Comparison of ENCODE assay signal across 1 cellular context in the genomic region with DNA sequence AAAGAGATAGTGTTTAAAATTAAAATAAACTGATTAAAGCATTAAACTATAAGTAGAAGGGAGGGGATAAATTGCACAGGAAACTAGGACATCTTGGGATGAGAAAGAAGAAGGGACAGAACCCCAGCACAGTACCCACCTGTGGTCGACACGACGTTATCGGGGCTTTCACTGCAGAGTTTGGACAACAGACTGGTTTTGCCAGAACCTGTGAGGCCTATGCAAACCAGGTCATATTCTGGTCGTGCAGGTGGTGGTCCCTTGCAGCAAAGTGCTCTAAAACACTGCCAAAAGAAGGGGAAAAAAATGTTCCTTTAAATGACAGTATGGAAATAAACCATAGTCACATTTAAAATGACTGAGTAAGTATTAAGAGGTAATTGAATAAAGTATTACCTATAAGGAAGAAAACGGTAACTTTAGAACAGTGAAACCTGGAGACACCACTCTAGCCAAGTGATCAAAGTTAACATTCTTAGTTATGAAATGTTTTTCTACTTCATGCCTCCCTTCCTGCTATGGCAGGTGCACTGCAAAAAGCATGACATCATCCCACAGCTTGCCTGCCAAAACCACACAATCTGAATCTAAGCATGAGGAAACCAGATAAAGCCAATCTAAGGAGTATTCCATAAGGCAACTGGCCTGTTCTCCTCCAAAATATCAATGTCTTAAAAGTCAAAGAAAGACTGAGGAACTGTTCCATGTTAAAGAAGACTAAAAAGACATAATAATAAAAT.
A peak's percentile ranks its signal among the peaks of the same experiment; 100 is the strongest.
TF ChIP-seq lines count a peak whose summit lies in the region.

No MANE protein-coding gene starts in this region.

TF ChIP-seq in HEK293, 187 proteins besides CTCF, POLR2A, EP300 and RAD21 (continued from another document):
- TF ChIP-seq ZNF514 (tag by site-specific recombination; IDR thresholded peaks at IDR 0.05) (no peak), SETDB1 (IDR thresholded peaks at IDR 0.05; ENCODE audit: insufficient read length, low read length) (peak; percentile 52), ZNF24 (tag by site-specific recombination; IDR thresholded peaks at IDR 0.05) (no peak), REST (tag by site-specific recombination; IDR thresholded peaks at IDR 0.05) (no peak), ZNF626 (tag by site-specific recombination; IDR thresholded peaks at IDR 0.05) (peak; percentile 70; the same call in 1 of the 2 replicates), ZNF488 (tag by site-specific recombination; IDR thresholded peaks at IDR 0.05) (no peak), ZFP37 (tag by site-specific recombination; IDR thresholded peaks at IDR 0.05) (peak; percentile 36; the same call in 1 of the 2 replicates), ZNF654 (tag by site-specific recombination; IDR thresholded peaks at IDR 0.05; ENCODE audit: low read depth) (peak; percentile 2; the same call in 1 of the 2 replicates), ZNF223 (tag by site-specific recombination; IDR thresholded peaks at IDR 0.05) (no peak), ZNF558 (tag by site-specific recombination; IDR thresholded peaks at IDR 0.05) (0 out of 2 replicates have a peak, but pooled peaks have one; percentile 18), BCL6B (tag by site-specific recombination; IDR thresholded peaks at IDR 0.05) (no peak), ZNF529 (tag by site-specific recombination; IDR thresholded peaks at IDR 0.05; ENCODE audit: insufficient replicate concordance) (peak; percentile 10), ZNF561 (tag by site-specific recombination; IDR thresholded peaks at IDR 0.05; ENCODE audit: borderline replicate concordance) (no peak), ZNF623 (tag by site-specific recombination; IDR thresholded peaks at IDR 0.05) (no peak), ZBTB17 (tag by site-specific recombination; IDR thresholded peaks at IDR 0.05) (0 out of 2 replicates have a peak, but pooled peaks have one; percentile 43), OSR2 (tag by site-specific recombination; IDR thresholded peaks at IDR 0.05) (no peak), ZNF132 (tag by site-specific recombination; IDR thresholded peaks at IDR 0.05; ENCODE audit: borderline replicate concordance) (no peak), ZNF266 (tag by site-specific recombination; IDR thresholded peaks at IDR 0.05; ENCODE audit: low read depth) (no peak), OVOL3 (tag by site-specific recombination; IDR thresholded peaks at IDR 0.05) (no peak), ZNF510 (tag by site-specific recombination; IDR thresholded peaks at IDR 0.05; ENCODE audit: insufficient replicate concordance) (peak; percentile 36), ZNF501 (tag by site-specific recombination; IDR thresholded peaks at IDR 0.05) (no peak), ZNF610 (tag by site-specific recombination; IDR thresholded peaks at IDR 0.05; ENCODE audit: borderline replicate concordance) (no peak), GFI1B (tag by site-specific recombination; IDR thresholded peaks at IDR 0.05) (0 out of 2 replicates have a peak, but pooled peaks have one; percentile 48), YY2 (tag by site-specific recombination; IDR thresholded peaks at IDR 0.05) (no peak), ZEB2 (tag by site-specific recombination; IDR thresholded peaks at IDR 0.05) (0 out of 2 replicates have a peak, but pooled peaks have one; percentile 34), TRIM28 (IDR thresholded peaks at IDR 0.05; ENCODE audit: borderline replicate concordance, low read length) (peak; percentile 81; the same call in 1 of the 2 replicates), ZNF280D (tag by site-specific recombination; IDR thresholded peaks at IDR 0.05) (no peak)
- TF ChIP-seq, protein P1, sequence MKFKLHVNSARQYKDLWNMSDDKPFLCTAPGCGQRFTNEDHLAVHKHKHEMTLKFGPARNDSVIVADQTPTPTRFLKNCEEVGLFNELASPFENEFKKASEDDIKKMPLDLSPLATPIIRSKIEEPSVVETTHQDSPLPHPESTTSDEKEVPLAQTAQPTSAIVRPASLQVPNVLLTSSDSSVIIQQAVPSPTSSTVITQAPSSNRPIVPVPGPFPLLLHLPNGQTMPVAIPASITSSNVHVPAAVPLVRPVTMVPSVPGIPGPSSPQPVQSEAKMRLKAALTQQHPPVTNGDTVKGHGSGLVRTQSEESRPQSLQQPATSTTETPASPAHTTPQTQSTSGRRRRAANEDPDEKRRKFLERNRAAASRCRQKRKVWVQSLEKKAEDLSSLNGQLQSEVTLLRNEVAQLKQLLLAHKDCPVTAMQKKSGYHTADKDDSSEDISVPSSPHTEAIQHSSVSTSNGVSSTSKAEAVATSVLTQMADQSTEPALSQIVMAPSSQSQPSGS (tag by site-specific recombination; IDR thresholded peaks at IDR 0.05; ENCODE audit: low read depth): peak; percentile 81
- TF ChIP-seq, protein P2, sequence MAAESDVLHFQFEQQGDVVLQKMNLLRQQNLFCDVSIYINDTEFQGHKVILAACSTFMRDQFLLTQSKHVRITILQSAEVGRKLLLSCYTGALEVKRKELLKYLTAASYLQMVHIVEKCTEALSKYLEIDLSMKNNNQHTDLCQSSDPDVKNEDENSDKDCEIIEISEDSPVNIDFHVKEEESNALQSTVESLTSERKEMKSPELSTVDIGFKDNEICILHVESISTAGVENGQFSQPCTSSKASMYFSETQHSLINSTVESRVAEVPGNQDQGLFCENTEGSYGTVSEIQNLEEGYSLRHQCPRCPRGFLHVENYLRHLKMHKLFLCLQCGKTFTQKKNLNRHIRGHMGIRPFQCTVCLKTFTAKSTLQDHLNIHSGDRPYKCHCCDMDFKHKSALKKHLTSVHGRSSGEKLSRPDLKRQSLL (tag by site-specific recombination; IDR thresholded peaks at IDR 0.05): no peak
TF ChIP-seq in HEK293: peak in this region for 16.
